ENCODE assay signal across 9 cellular contexts in genomic region chr20:41366546-41367392, GRCh38. TPM values are rescaled to one million over a fixed set of nuclear protein-coding genes. Genes with fewer than 3 reads are reported as not detected.
DNase-seq lines count a peak whose midpoint lies in the region; ATAC-seq, FAIRE-seq and TF ChIP-seq lines count a peak whose summit lies in the region.
"Had no signal": no experiment of that assay in that cellular context is flagged by ENCODE, and none has a peak within 500 bp of the region (broad histone marks: within the 10 kb centered on the region; RNA-seq: fewer than 3 reads in every experiment).

TSS of gene EMILIN3 (minus strand) at chr20:41366818. CDS start at chr20:41366634, 184 bp downstream.

- ATAC-seq in GM23338 = peak; percentile 76
- ATAC-seq in activated CD4-positive, CD25-positive, alpha-beta regulatory T cell treated with anti-CD3 and anti-CD28 coated beads, Interleukin-2, amount 50 U/mL, for 24 hours = no peak

- no peaks in the 10 kb centered on the region for H3K9me2 ChIP-seq in GM23338 (ENCODE audit: insufficient read depth)

- peaks cover 5% of the 10 kb centered on the region; the same call in 1 of the 2 replicates for H3K4me1 ChIP-seq in GM23338 (ENCODE audit: insufficient read depth)
- H3K4me1 ChIP-seq in neural progenitor cell = peaks cover 9% of the 10 kb centered on the region

- H3K27ac Mint-ChIP-seq in GM23338 (no peak within 1 kb of the TSS), neural progenitor cell (peak within 1 kb of the TSS; percentile 89)

- no peak for FAIRE-seq in GM12892 (lab: Jason Lieb, UNC)

- H3K27me3 ChIP-seq in AG04450 (ENCODE audit: control insufficient read depth, insufficient read depth, low read length) (peaks cover 47% of the 10 kb centered on the region), GM23338 (ENCODE audit: insufficient read depth) (peaks cover 56% of the 10 kb centered on the region), neural progenitor cell (peaks cover 63% of the 10 kb centered on the region)

- H2AFZ ChIP-seq in GM23338 = peak within 1 kb of the TSS; percentile 98
- peak within 1 kb of the TSS; percentile 99 for H2AFZ ChIP-seq in neural progenitor cell (replicated peaks)

- no peaks in the 10 kb centered on the region for H3K79me2 ChIP-seq in GM23338 (replicated peaks; ENCODE audit: insufficient read depth)
- no peaks in the 10 kb centered on the region for H3K79me2 ChIP-seq in neural progenitor cell (ENCODE audit: low read depth)

- H3K9ac ChIP-seq in neural progenitor cell = no peak within 1 kb of the TSS

- no peaks in the 10 kb centered on the region for H4K20me1 ChIP-seq in GM23338 (replicated peaks; ENCODE audit: insufficient read depth)
- peaks cover 10% of the 10 kb centered on the region for H4K20me1 ChIP-seq in neural progenitor cell (ENCODE audit: low read depth)

- no peaks in the 10 kb centered on the region for H3K36me3 ChIP-seq in GM23338 (ENCODE audit: insufficient read depth)
- H3K36me3 ChIP-seq in neural progenitor cell = no peaks in the 10 kb centered on the region

- peak within 1 kb of the TSS; percentile 91 for H3K4me2 ChIP-seq in GM23338
- H3K4me2 ChIP-seq in neural progenitor cell = peak within 1 kb of the TSS; percentile 100

- H3K9me3 ChIP-seq in AG04450 (ENCODE audit: control insufficient read depth, insufficient read depth, low read length) (peaks cover 11% of the 10 kb centered on the region), neural progenitor cell (ENCODE audit: low read depth) (no peaks in the 10 kb centered on the region)

- H3K4me3 Mint-ChIP-seq in GM23338 = peak within 1 kb of the TSS; percentile 80
- peak within 1 kb of the TSS; percentile 90 for H3K4me3 Mint-ChIP-seq in neural progenitor cell

- H3K36me3 Mint-ChIP-seq in GM23338 (ENCODE audit: low read depth) (peaks cover 11% of the 10 kb centered on the region), neural progenitor cell (no peaks in the 10 kb centered on the region)

- H3K4me1 Mint-ChIP-seq in GM23338 (peaks cover 11% of the 10 kb centered on the region), neural progenitor cell (peaks cover 11% of the 10 kb centered on the region)

- DNase-seq in AG04450 (ENCODE audit: low read depth, low spot score) = no peak
- peak; percentile 78 for DNase-seq in GM23338 (ENCODE audit: low spot score)
- DNase-seq in coronary artery (ENCODE audit: low spot score) = no peak
- peak; percentile 90 for DNase-seq in neural progenitor cell (ENCODE audit: low spot score)
- DNase-seq in LoVo (ENCODE audit: low spot score) = no peak
- DNase-seq in GM12892 (ENCODE audit: insufficient read length) = no peak
- no peak for DNase-seq in G401 (ENCODE audit: low spot score)
- DNase-seq: left cardiac atrium had no signal

- in situ Hi-C loops in G401 (cut with HindIII; ENCODE audit: low sequenced_read_pairs) = no loop called here

- H3K27me3 Mint-ChIP-seq in GM23338 (ENCODE audit: insufficient read depth, low read depth, poor library complexity) = peaks cover 37% of the 10 kb centered on the region
- peaks cover 21% of the 10 kb centered on the region for H3K27me3 Mint-ChIP-seq in neural progenitor cell (ENCODE audit: insufficient read depth, low read depth)

- no peak for TF ChIP-seq POLR2A in GM12892 (IDR thresholded peaks at IDR 0.05; ENCODE audit: low read depth, low read length)

- TF ChIP-seq CTCF in AG04450 (IDR thresholded peaks at IDR 0.05; ENCODE audit: low read depth, low read length) = no peak
- TF ChIP-seq CTCF in GM23338 (conservative IDR thresholded peaks at IDR 0.05; ENCODE audit: low read depth in 2 of 2) = no peak
- no peak for TF ChIP-seq CTCF in coronary artery (IDR thresholded peaks at IDR 0.05)
- no peak for TF ChIP-seq CTCF in neural progenitor cell (IDR thresholded peaks at IDR 0.05)

- CTCF ChIA-PET in AG04450 (lab: Charles Lee) = interaction anchor here (1.4 kb wide), 1 partner anchor 194 kb away, joined by 3 read pairs; no protein-coding TSS in a partner anchor

- H3K9me3 Mint-ChIP-seq in GM23338 = peaks cover 15% of the 10 kb centered on the region
- peaks cover 6% of the 10 kb centered on the region for H3K9me3 Mint-ChIP-seq in neural progenitor cell

- peaks cover 7% of the 10 kb centered on the region; the same call in 1 of the 2 replicates for H3F3A ChIP-seq in GM23338 (replicated peaks; ENCODE audit: low read depth)
- peaks cover 12% of the 10 kb centered on the region for H3F3A ChIP-seq in neural progenitor cell (ENCODE audit: low read depth)

- no peak within 1 kb of the TSS for H3K27ac ChIP-seq in AG04450 (ENCODE audit: low read depth, low read length)
- H3K27ac ChIP-seq in GM23338 (ENCODE audit: low read depth) = no peak within 1 kb of the TSS
- no peak within 1 kb of the TSS for H3K27ac ChIP-seq in coronary artery
- no peak within 1 kb of the TSS for H3K27ac ChIP-seq in neural progenitor cell

- H3K4me3 ChIP-seq in AG04450 (ENCODE audit: low read depth, low read length) = 0 out of 2 replicates have a peak within 1 kb of the TSS, but pooled peaks have one; percentile 7
- peak within 1 kb of the TSS; percentile 76 for H3K4me3 ChIP-seq in GM23338
- H3K4me3 ChIP-seq in coronary artery = peak within 1 kb of the TSS; percentile 66
- peak within 1 kb of the TSS; percentile 68 for H3K4me3 ChIP-seq in neural progenitor cell

- POLR2A ChIA-PET in AG04450 (lab: Yijun Ruan, JAX) = no interaction called here

TF ChIP-seq in GM23338, 12 proteins besides CTCF, POLR2A, EP300 and RAD21 (continues in another document):
- no peak for TF ChIP-seq NANOG (IDR thresholded peaks at IDR 0.05; ENCODE audit: borderline replicate concordance)
- no peak for TF ChIP-seq CREB1 (CRISPR knock-in tag; IDR thresholded peaks at IDR 0.05; ENCODE audit: low read depth)
- TF ChIP-seq REST (IDR thresholded peaks at IDR 0.05; ENCODE audit: unreplicated experiment) = no peak
- TF ChIP-seq JUNB (IDR thresholded peaks at IDR 0.05; ENCODE audit: unreplicated experiment) = no peak
- TF ChIP-seq POLR2AphosphoS5 (IDR thresholded peaks at IDR 0.05; ENCODE audit: low read depth) = peak; percentile 30; the same call in 1 of the 2 replicates
- no peak for TF ChIP-seq EZH2phosphoT487 (IDR thresholded peaks at IDR 0.05; ENCODE audit: unreplicated experiment)
- TF ChIP-seq EZH2 (IDR thresholded peaks at IDR 0.05; ENCODE audit: low read depth, unreplicated experiment) = peak; percentile 39
- TF ChIP-seq ZNF331 (CRISPR knock-in tag; IDR thresholded peaks at IDR 0.05; ENCODE audit: low read depth) = no peak

RNA-seq across cellular contexts. Expression of gene EMILIN3, which starts in this region (rescaled TPM):
- polyA plus RNA-seq in AG04450 (2011; rRNA removed) (0.12 and 0.17 TPM in 2 replicates), GM23338 (2016; fragmentation: Nextera tagmentation; extraction: Ambion mirVana) (0.53 and 0.56 TPM in 2 replicates)
- not detected in 2 replicates for polyA minus RNA-seq in AG04450 (2011; rRNA and poly(A)+ RNA removed)
- total RNA-seq in GM23338 (2014; rRNA removed; shearing (Covaris generic)) = 6.3 and 6.6 TPM in 2 replicates
- total RNA-seq in neural progenitor cell (ENCODE audit: low replicate concordance) = 3.5 and 9.0 TPM in 2 replicates
- not detected for polyA plus RNA-seq in GM12892 (2012; ENCODE audit: missing spikeins)
- total RNA-seq in G401 (2014; rRNA removed; shearing (Covaris generic)) = 0.71 TPM in 1 of 2 replicates, not detected in the other

Comparison
In these comparisons a context has a peak if more than half of its experiments do, and no peak if none do; other contexts are left out.
1. DNase-seq: peak in GM23338 (single experiment) and neural progenitor cell (single experiment); none in AG04450 (single experiment), coronary artery (single experiment), LoVo (single experiment), GM12892 (single experiment) and G401 (single experiment).
2. H3K4me3 ChIP-seq: peak in every context shown above with its lines; median percentile 76 in GM23338; 68 in neural progenitor cell; 66 in coronary artery; 7 in AG04450.